ENCODE assay signal across 11 cellular contexts in the genomic region with DNA sequence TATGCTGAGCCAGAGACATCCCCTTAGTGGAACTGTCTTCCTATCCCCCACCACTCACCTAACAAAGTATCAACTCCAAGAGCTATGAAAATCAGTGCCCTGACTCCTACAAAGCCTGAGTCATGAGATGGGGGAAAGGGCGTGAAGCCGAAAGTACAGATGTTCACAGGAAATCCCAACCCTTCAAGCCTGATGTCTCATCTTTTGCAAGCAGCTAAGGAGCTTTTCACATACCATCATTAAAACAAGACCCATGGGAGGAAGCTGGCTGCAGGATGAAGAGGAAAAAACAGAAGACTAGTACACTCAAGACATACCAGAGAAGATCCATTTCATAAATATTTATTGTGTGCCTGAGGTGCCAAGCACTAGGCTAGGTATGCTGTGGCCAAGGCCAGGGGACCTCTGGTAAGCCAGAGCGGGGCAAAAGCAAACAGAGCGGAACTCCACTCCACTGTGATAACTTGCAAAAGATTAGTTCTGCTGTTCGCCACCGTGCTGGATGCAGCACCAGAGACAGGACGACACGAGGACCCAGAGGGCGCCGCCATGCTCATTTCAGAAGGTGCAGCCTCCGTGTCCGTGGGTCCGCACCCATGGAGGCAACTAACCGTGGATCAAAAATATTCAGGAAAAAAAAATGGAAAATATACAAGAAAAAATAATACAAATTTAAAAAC. TPM values are rescaled to one million over a fixed set of nuclear protein-coding genes. Genes with fewer than 3 reads are reported as not detected.
DNase-seq lines count a peak whose midpoint lies in the region; FAIRE-seq and TF ChIP-seq lines count a peak whose summit lies in the region.
"Had no signal": no experiment of that assay in that cellular context is flagged by ENCODE, and none has a peak within 500 bp of the region (broad histone marks: within the 10 kb centered on the region; RNA-seq: fewer than 3 reads in every experiment).

No MANE protein-coding gene starts in this region.

- no peaks in the 10 kb centered on the region for H3K36me3 ChIP-seq in kidney (ENCODE audit: control insufficient read depth in 1 of 2, insufficient read depth in 2 of 2, low read length in 2 of 2)
- peaks cover 0 to under 1% (median 0%) of the 10 kb centered on the region in 3 donors for H3K36me3 ChIP-seq in tibial nerve
- H3K36me3 ChIP-seq in OCI-LY7 (ENCODE audit: insufficient read depth, low read length), result peaks cover under 1% of the 10 kb centered on the region; the same call in 1 of the 2 replicates

- no peak overlapping the region for H2AFZ ChIP-seq in OCI-LY7 (ENCODE audit: low read length)

- no peaks in the 10 kb centered on the region for H3K27me3 ChIP-seq in tibial nerve

- H3K36me3 Mint-ChIP-seq in activated CD4-positive, alpha-beta memory T cell treated with anti-CD3 and anti-CD28 coated beads, Interleukin-2, amount 10 ng/mL, durations not matched to agents 7 days and 5 days (ENCODE audit: low read depth), result no peaks in the 10 kb centered on the region
- H3K36me3 Mint-ChIP-seq in activated CD4-positive, alpha-beta memory T cell treated with anti-CD3 and anti-CD28 coated beads for 36 hours, result no peaks in the 10 kb centered on the region
- H3K36me3 Mint-ChIP-seq: activated naive CD8-positive, alpha-beta T cell had no signal

- H3K79me2 ChIP-seq in OCI-LY7 (ENCODE audit: insufficient read depth, low read depth, low read length), result no peaks in the 10 kb centered on the region

- H3K9me2 ChIP-seq in OCI-LY7 (ENCODE audit: insufficient read depth, low read length), result no peaks in the 10 kb centered on the region

- intact Hi-C loops in activated CD4-positive, alpha-beta memory T cell treated with anti-CD3 and anti-CD28 coated beads for 36 hours (cut with micrococcal nuclease), result no loop called here
- intact Hi-C loops in kidney (cut with DNase I), result no loop called here
- intact Hi-C loops in OCI-LY7 (cut with micrococcal nuclease; ENCODE audit: unreplicated experiment), result no loop called here

- H3K27ac ChIP-seq in kidney (ENCODE audit: low read depth in 2 of 2, low read length in 2 of 2), result no peak overlapping the region
- H3K27ac ChIP-seq in tibial nerve, result peak overlapping the region in 3 of 4 donors; percentile 89 to 99 (median 99)
- no peak overlapping the region for H3K27ac ChIP-seq in OCI-LY7 (ENCODE audit: low read depth, low read length, poor library complexity, severe bottlenecking)

- POLR2A ChIA-PET in activated CD4-positive, alpha-beta memory T cell treated with anti-CD3 and anti-CD28 coated beads, Interleukin-2, amount 10 ng/mL, durations not matched to agents 7 days and 5 days (lab: Charles Lee), result interaction anchor here (7.4 to 9.4 kb wide), 2 partner anchors 14 to 22 kb away, joined by 68 to 166 read pairs; no protein-coding TSS in a partner anchor
- POLR2A ChIA-PET in activated CD4-positive, alpha-beta memory T cell treated with anti-CD3 and anti-CD28 coated beads for 36 hours (lab: Charles Lee), result interaction anchor here (0.6 kb wide), 1 partner anchor 13 kb away, joined by 3 read pairs; no protein-coding TSS in a partner anchor
- POLR2A ChIA-PET in OCI-LY7 (lab: Charles Lee), result interaction anchor here (0.6 kb wide), 1 partner anchor 278 kb away, joined by 3 read pairs; no protein-coding TSS in a partner anchor

- peaks cover 11 to 20% of the 10 kb centered on the region in 2 donors for H3K4me1 ChIP-seq in kidney (ENCODE audit: control insufficient read depth in 1 of 2, insufficient read depth in 1 of 2, low read depth in 1 of 2, low read length in 2 of 2)
- peaks cover 0 to 59% (median 31%) of the 10 kb centered on the region in 4 donors for H3K4me1 ChIP-seq in tibial nerve
- peaks cover 9% of the 10 kb centered on the region for H3K4me1 ChIP-seq in OCI-LY7 (ENCODE audit: insufficient read depth, low read length, poor library complexity, severe bottlenecking)

- no peak overlapping the region for H3K4me3 ChIP-seq in kidney (ENCODE audit: low read length in 2 of 2)
- H3K4me3 ChIP-seq in tibial nerve, result no peak overlapping the region
- H3K4me3 ChIP-seq in OCI-LY7 (ENCODE audit: low read depth, low read length, poor library complexity, severe bottlenecking), result no peak overlapping the region

- H3K4me1 Mint-ChIP-seq in activated CD4-positive, alpha-beta memory T cell treated with anti-CD3 and anti-CD28 coated beads, Interleukin-2, amount 10 ng/mL, durations not matched to agents 7 days and 5 days, result peaks cover 36% of the 10 kb centered on the region
- peaks cover 27% of the 10 kb centered on the region for H3K4me1 Mint-ChIP-seq in activated CD4-positive, alpha-beta memory T cell treated with anti-CD3 and anti-CD28 coated beads for 36 hours (ENCODE audit: low read depth)

- no peak for TF ChIP-seq POLR2A in tibial nerve (IDR thresholded peaks at IDR 0.05)

- TF ChIP-seq CTCF in kidney (IDR thresholded peaks at IDR 0.05; ENCODE audit: borderline replicate concordance, extremely low read depth, insufficient read depth) (no peak), tibial nerve (IDR thresholded peaks at IDR 0.05) (no peak), OCI-LY7 (conservative IDR thresholded peaks at IDR 0.05; ENCODE audit: low read length) (no peak)

- DNase-seq in activated CD4-positive, alpha-beta memory T cell treated with anti-CD3 and anti-CD28 coated beads, Interleukin-2, amount 10 ng/mL, durations not matched to agents 7 days and 5 days, result no peak
- DNase-seq in activated CD4-positive, alpha-beta memory T cell treated with anti-CD3 and anti-CD28 coated beads for 36 hours, result no peak
- DNase-seq in amniotic stem cell (lab: John Stamatoyannopoulos, UW) (peak; percentile 45), kidney (peak; percentile 48), tibial nerve (ENCODE audit: low spot score in 2 of 2) (no peak), SIG-M5 treated with dmso at 0.1 percent for 504 hours (lab: John Stamatoyannopoulos, UW; ENCODE audit: unreplicated experiment) (no peak), OCI-LY7 (ENCODE audit: low spot score) (no peak)
- DNase-seq in effector CD8-positive, alpha-beta T cell (lab: John Stamatoyannopoulos, UW), result no peak
- DNase-seq: OCI-M1 had no signal

- H3K4me2 ChIP-seq in OCI-LY7 (ENCODE audit: low read length), result no peak overlapping the region

- no peaks in the 10 kb centered on the region for H3K9me3 Mint-ChIP-seq in activated CD4-positive, alpha-beta memory T cell treated with anti-CD3 and anti-CD28 coated beads, Interleukin-2, amount 10 ng/mL, durations not matched to agents 7 days and 5 days
- no peaks in the 10 kb centered on the region for H3K9me3 Mint-ChIP-seq in activated CD4-positive, alpha-beta memory T cell treated with anti-CD3 and anti-CD28 coated beads for 36 hours

- no peaks in the 10 kb centered on the region for H4K20me1 ChIP-seq in OCI-LY7 (ENCODE audit: insufficient read depth, low read length)

- H3K27ac Mint-ChIP-seq in activated CD4-positive, alpha-beta memory T cell treated with anti-CD3 and anti-CD28 coated beads, Interleukin-2, amount 10 ng/mL, durations not matched to agents 7 days and 5 days, result peak overlapping the region; percentile 10
- no peak overlapping the region for H3K27ac Mint-ChIP-seq in activated CD4-positive, alpha-beta memory T cell treated with anti-CD3 and anti-CD28 coated beads for 36 hours
- H3K27ac Mint-ChIP-seq: B cell had no signal

- 69% methylated on average over 14 of the region's 14 CpGs for WGBS in tibial nerve, 2 donors

- H3K4me3 Mint-ChIP-seq in activated CD4-positive, alpha-beta memory T cell treated with anti-CD3 and anti-CD28 coated beads, Interleukin-2, amount 10 ng/mL, durations not matched to agents 7 days and 5 days, result no peak overlapping the region
- no peak overlapping the region for H3K4me3 Mint-ChIP-seq in activated CD4-positive, alpha-beta memory T cell treated with anti-CD3 and anti-CD28 coated beads for 36 hours
- H3K4me3 Mint-ChIP-seq: activated naive CD8-positive, alpha-beta T cell; B cell had no signal

- H3K27me3 Mint-ChIP-seq in activated CD4-positive, alpha-beta memory T cell treated with anti-CD3 and anti-CD28 coated beads, Interleukin-2, amount 10 ng/mL, durations not matched to agents 7 days and 5 days, result no peaks in the 10 kb centered on the region
- H3K27me3 Mint-ChIP-seq in activated CD4-positive, alpha-beta memory T cell treated with anti-CD3 and anti-CD28 coated beads for 36 hours, result no peaks in the 10 kb centered on the region
- H3K27me3 Mint-ChIP-seq: activated naive CD8-positive, alpha-beta T cell; B cell had no signal

- BruUV-seq in OCI-LY7 (replicated peaks; lab: Mats Ljungman, UMichigan), result no TSS peak

- no peak for FAIRE-seq in kidney (lab: Jason Lieb, UNC)

- TF ChIP-seq EP300 in tibial nerve (IDR thresholded peaks at IDR 0.05), result peak in 1 of 2 donors; percentile 58

- CTCF ChIA-PET in activated CD4-positive, alpha-beta memory T cell treated with anti-CD3 and anti-CD28 coated beads, Interleukin-2, amount 10 ng/mL, durations not matched to agents 7 days and 5 days (lab: Charles Lee), result interaction anchor here (1.3 to 11.2 kb wide), 3 partner anchors 10 to 23 kb away, joined by 5 to 80 read pairs (median 73); no protein-coding TSS in a partner anchor
- CTCF ChIA-PET in activated CD4-positive, alpha-beta memory T cell treated with anti-CD3 and anti-CD28 coated beads for 36 hours (lab: Charles Lee), result interaction anchor here (1.8 to 9.5 kb wide), 3 partner anchors 11 to 53 kb away, joined by 4 to 98 read pairs (median 71); no protein-coding TSS in a partner anchor
- CTCF ChIA-PET in OCI-LY7 (lab: Charles Lee; ENCODE audit: unreplicated experiment), result no interaction called here

- H3K9ac ChIP-seq in kidney (ENCODE audit: low read length in 2 of 2), result no peak overlapping the region

- H3K9me3 ChIP-seq in kidney (ENCODE audit: control insufficient read depth in 1 of 2, low read length in 2 of 2) (no peaks in the 10 kb centered on the region), tibial nerve (no peaks in the 10 kb centered on the region), OCI-LY7 (ENCODE audit: low read length) (no peaks in the 10 kb centered on the region)

RNA-seq across cellular contexts. Expression of gene MNT, which starts 4.5 kb away (rescaled TPM):
- 10 to 100 TPM; 29.1 to 29.9 TPM for total RNA-seq in activated CD4-positive, alpha-beta memory T cell treated with anti-CD3 and anti-CD28 coated beads, Interleukin-2, amount 10 ng/mL, durations not matched to agents 7 days and 5 days
- 10 to 100 TPM; 13.9 to 18.1 TPM for total RNA-seq in activated CD4-positive, alpha-beta memory T cell treated with anti-CD3 and anti-CD28 coated beads for 36 hours
- total RNA-seq in kidney (39.8 TPM), tibial nerve (10 to 100 TPM; 12.6 to 32.8 (median 14.9) TPM), OCI-LY7 (2022) (58.7 and 60.0 TPM in 2 replicates)
- polyA plus RNA-seq in kidney (ENCODE audit: insufficient read depth, low read depth, low replicate concordance), result 3.7 TPM
- 17.7 and 22.2 TPM in 2 replicates for total RNA-seq in OCI-LY7 (2014; rRNA removed; shearing (Covaris generic))

Comparison
In these comparisons a context has a peak if more than half of its experiments do, and no peak if none do; other contexts are left out.
1. DNase-seq: peak in amniotic stem cell (single experiment) and kidney (single experiment); none in activated CD4-positive, alpha-beta memory T cell treated with anti-CD3 and anti-CD28 coated beads, Interleukin-2, amount 10 ng/mL, durations not matched to agents 7 days and 5 days (single experiment), activated CD4-positive, alpha-beta memory T cell treated with anti-CD3 and anti-CD28 coated beads for 36 hours (single experiment), tibial nerve (0 of 2), SIG-M5 treated with dmso at 0.1 percent for 504 hours (single experiment), effector CD8-positive, alpha-beta T cell (single experiment) and OCI-LY7 (single experiment).
2. H3K27ac ChIP-seq: peak in tibial nerve (3 of 4); none in kidney (0 of 2) and OCI-LY7 (single experiment).